ENCODE assay signal across 12 cellular contexts in genomic region chr7:74753921-74754482, GRCh38. TPM values are rescaled to one million over a fixed set of nuclear protein-coding genes. Genes with fewer than 3 reads are reported as not detected.
A peak's percentile ranks its signal among the peaks of the same experiment; 100 is the strongest.
DNase-seq lines count a peak whose midpoint lies in the region; ATAC-seq, FAIRE-seq and TF ChIP-seq lines count a peak whose summit lies in the region.
"Not testable (repeated sequence)": the region's sequence is repeated elsewhere in the genome, so short reads cannot be mapped to it uniquely, and the experiment has no call there.
"Had no signal": no experiment of that assay in that cellular context is flagged by ENCODE, and none has a peak within 500 bp of the region (broad histone marks: within the 10 kb centered on the region; RNA-seq: fewer than 3 reads in every experiment).

No MANE protein-coding gene starts in this region.

- intact Hi-C loops in body of pancreas (cut with DNase I); Right ventricle myocardium inferior (cut with DNase I); left cardiac atrium (cut with DNase I); left lung (cut with DNase I); psoas muscle (cut with DNase I): not testable (repeated sequence)

- not testable (repeated sequence) for DNase-seq in RCC 7860 (ENCODE audit: low spot score); body of pancreas; Right ventricle myocardium inferior (ENCODE audit: missing footprints); left cardiac atrium; left lung; psoas muscle

- not testable (repeated sequence) for TF ChIP-seq CTCF in body of pancreas (IDR thresholded peaks at IDR 0.05); left lung (IDR thresholded peaks at IDR 0.05); psoas muscle (IDR thresholded peaks at IDR 0.05)

- not testable (repeated sequence) for H3K27ac ChIP-seq in body of pancreas, left lung
- H3K27ac ChIP-seq in psoas muscle = peak overlapping the region; percentile 66

- not testable (repeated sequence) for H3K4me3 ChIP-seq in body of pancreas, left lung, psoas muscle

- WGBS in body of pancreas, 2 donors = no CpG with 5 or more reads among the region's 9 CpGs
- no CpG with 5 or more reads among the region's 9 CpGs for WGBS in psoas muscle, 3 donors

- not testable (repeated sequence) for H3K27me3 ChIP-seq in body of pancreas; left lung; psoas muscle (ENCODE audit: insufficient read depth in 3 of 3, low read length in 2 of 3)

- FAIRE-seq in RCC 7860 (lab: Jason Lieb, UNC) = peak; percentile 58

- not testable (repeated sequence) for H3K36me3 ChIP-seq in body of pancreas (replicated peaks in 1 of 2; ENCODE audit: insufficient read depth in 1 of 2, low read depth in 2 of 2); left lung; psoas muscle (ENCODE audit: insufficient read depth in 1 of 2, low read depth in 1 of 2)

- not testable (repeated sequence) for H3K9me3 ChIP-seq in body of pancreas, left lung, psoas muscle

- H3K4me1 ChIP-seq in body of pancreas, left lung, psoas muscle: not testable (repeated sequence)

- ATAC-seq in body of pancreas = peak; percentile 38
- peak; percentile 85 for ATAC-seq in Right ventricle myocardium inferior
- ATAC-seq in left cardiac atrium = peak; percentile 79 to 86
- peak; percentile 27 for ATAC-seq in left lung
- ATAC-seq in psoas muscle = peak; percentile 93 to 96 (median 94)

- TF ChIP-seq POLR2A in body of pancreas (IDR thresholded peaks at IDR 0.05) = not testable (repeated sequence)

RNA-seq across cellular contexts. Expression of gene NCF1, which starts 19.8 kb away (rescaled TPM):
- total RNA-seq in body of pancreas (1 to 10 TPM in 1 of 2 donors, not detected in 1; 1.6 TPM), Right ventricle myocardium inferior (4.2 TPM), left cardiac atrium (10 to 100 TPM in 1 of 2 donors, 1 to 10 TPM in 1; 1.9 to 10.8 TPM), left lung (10 to 100 TPM in 1 of 2 donors, 1 to 10 TPM in 1; 8.7 to 85.8 TPM), psoas muscle (1 to 10 TPM in 3 of 4 donors, under 1 TPM in 1; 0.50 to 2.1 (median 1.7) TPM)
- under 1 TPM; 0.35 to 0.51 (median 0.36) TPM for polyA plus RNA-seq in psoas muscle
- total RNA-seq: A673, Daoy, GM23248, H4, HepG2 had no signal
- polyA plus RNA-seq: AG04450, GM23248 had no signal

Comparison
In these comparisons a context has a peak if more than half of its experiments do, and no peak if none do; other contexts are left out.
1. ATAC-seq: peak in every context shown above with its lines; median percentile 94 in psoas muscle; 85 in Right ventricle myocardium inferior; 82 in left cardiac atrium; 38 in body of pancreas; 27 in left lung.